ENCODE assay signal across 1 cellular context in the genomic region with DNA sequence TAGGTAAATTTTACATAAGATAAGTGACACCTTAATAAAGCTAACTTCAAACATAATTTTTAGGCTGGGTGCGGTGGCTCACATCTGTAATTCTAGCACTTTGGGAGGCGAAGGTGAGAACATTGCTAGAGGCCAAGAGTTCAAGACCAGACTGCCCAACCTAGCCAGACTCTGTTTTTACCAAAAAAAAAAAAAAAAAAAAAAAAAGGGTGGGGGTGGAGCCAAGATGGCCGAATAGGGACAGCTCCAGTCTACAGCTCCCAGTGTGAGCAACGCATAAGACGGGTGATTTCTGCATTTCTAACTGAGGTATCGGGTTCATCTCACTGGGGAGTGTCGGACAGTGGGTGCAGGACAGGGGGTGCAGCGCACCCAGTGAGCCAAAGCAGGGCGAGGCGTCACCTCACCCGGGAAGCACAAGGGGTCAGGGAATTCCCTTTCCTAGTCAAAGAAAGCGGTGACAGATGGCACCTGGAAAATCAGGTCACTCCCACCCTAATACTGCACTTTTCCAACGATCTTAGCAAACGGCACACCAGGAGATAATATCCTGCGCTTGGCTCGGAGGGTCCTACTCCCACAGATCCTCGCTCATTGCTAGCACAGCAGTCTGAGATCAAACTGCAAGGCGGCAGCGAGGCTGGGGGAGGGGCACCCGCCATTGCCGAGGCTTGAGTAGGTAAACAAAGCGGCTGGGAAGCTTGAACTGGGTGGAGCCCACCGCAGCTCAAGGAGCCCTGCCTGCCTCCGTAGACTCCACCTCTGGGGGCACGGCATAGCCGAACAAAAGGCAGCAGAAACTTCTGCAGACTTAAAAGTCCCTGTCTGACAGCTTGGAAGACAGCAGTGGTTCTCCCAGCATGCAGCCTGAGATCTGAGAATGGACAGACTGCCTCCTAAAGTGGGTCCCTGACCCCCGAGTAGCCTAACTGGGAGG.
TF ChIP-seq lines count a peak whose summit lies in the region.
"Not testable (repeated sequence)": the region's sequence is repeated elsewhere in the genome, so short reads cannot be mapped to it uniquely, and the experiment has no call there.

No MANE protein-coding gene starts in this region.

TF ChIP-seq in HepG2, 621 proteins besides CTCF, POLR2A, EP300 and RAD21 (continues in another document):
- TF ChIP-seq YY1 (IDR thresholded peaks at IDR 0.05; ENCODE audit: insufficient read depth, insufficient replicate concordance, low read depth, low read length) = peak; percentile 63
- TF ChIP-seq KDM2A (CRISPR knock-in tag; IDR thresholded peaks at IDR 0.05; ENCODE audit: borderline replicate concordance, low read depth) = 0 out of 2 replicates have a peak, but pooled peaks have one; percentile 39
- not testable (repeated sequence) for TF ChIP-seq SOX13 (IDR thresholded peaks at IDR 0.05)
- peak in 1 of 2 experiments; percentile 16; a peak in 1 of 4 replicates for TF ChIP-seq SOX13 (CRISPR knock-in tag; conservative IDR thresholded peaks at IDR 0.05 in 1 of 2, IDR thresholded peaks at IDR 0.05 in 1 of 2)
- TF ChIP-seq FOXK1 (CRISPR knock-in tag; IDR thresholded peaks at IDR 0.05; ENCODE audit: borderline replicate concordance, low read depth) = 0 out of 2 replicates have a peak, but pooled peaks have one; percentile 32
- peak; percentile 48; the same call in 1 of the 2 replicates for TF ChIP-seq SALL1 (CRISPR knock-in tag; IDR thresholded peaks at IDR 0.05)
- peak; percentile 26; the same call in 1 of the 2 replicates for TF ChIP-seq TSC22D2 (CRISPR knock-in tag; IDR thresholded peaks at IDR 0.05; ENCODE audit: borderline replicate concordance)
- 0 out of 2 replicates have a peak, but pooled peaks have one; percentile 32 for TF ChIP-seq KDM3A (CRISPR knock-in tag; IDR thresholded peaks at IDR 0.05; ENCODE audit: low read depth)
- TF ChIP-seq, protein P1, sequence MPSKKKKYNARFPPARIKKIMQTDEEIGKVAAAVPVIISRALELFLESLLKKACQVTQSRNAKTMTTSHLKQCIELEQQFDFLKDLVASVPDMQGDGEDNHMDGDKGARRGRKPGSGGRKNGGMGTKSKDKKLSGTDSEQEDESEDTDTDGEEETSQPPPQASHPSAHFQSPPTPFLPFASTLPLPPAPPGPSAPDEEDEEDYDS (CRISPR knock-in tag; IDR thresholded peaks at IDR 0.05) = 0 out of 2 replicates have a peak, but pooled peaks have one; percentile 20
- peak; percentile 20; the same call in 1 of the 2 replicates for TF ChIP-seq HNF4A (CRISPR knock-in tag; IDR thresholded peaks at IDR 0.05)
- TF ChIP-seq, protein P2, sequence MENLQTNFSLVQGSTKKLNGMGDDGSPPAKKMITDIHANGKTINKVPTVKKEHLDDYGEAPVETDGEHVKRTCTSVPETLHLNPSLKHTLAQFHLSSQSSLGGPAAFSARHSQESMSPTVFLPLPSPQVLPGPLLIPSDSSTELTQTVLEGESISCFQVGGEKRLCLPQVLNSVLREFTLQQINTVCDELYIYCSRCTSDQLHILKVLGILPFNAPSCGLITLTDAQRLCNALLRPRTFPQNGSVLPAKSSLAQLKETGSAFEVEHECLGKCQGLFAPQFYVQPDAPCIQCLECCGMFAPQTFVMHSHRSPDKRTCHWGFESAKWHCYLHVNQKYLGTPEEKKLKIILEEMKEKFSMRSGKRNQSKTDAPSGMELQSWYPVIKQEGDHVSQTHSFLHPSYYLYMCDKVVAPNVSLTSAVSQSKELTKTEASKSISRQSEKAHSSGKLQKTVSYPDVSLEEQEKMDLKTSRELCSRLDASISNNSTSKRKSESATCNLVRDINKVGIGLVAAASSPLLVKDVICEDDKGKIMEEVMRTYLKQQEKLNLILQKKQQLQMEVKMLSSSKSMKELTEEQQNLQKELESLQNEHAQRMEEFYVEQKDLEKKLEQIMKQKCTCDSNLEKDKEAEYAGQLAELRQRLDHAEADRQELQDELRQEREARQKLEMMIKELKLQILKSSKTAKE (CRISPR knock-in tag; IDR thresholded peaks at IDR 0.05; ENCODE audit: borderline replicate concordance) = 0 out of 2 replicates have a peak, but pooled peaks have one; percentile 41
- TF ChIP-seq ZMYM4 (CRISPR knock-in tag; IDR thresholded peaks at IDR 0.05) = peak; percentile 35; the same call in 1 of the 2 replicates
- TF ChIP-seq KMT2A (CRISPR knock-in tag; IDR thresholded peaks at IDR 0.05) = peak; percentile 60; the same call in 1 of the 2 replicates
- TF ChIP-seq, protein P3, sequence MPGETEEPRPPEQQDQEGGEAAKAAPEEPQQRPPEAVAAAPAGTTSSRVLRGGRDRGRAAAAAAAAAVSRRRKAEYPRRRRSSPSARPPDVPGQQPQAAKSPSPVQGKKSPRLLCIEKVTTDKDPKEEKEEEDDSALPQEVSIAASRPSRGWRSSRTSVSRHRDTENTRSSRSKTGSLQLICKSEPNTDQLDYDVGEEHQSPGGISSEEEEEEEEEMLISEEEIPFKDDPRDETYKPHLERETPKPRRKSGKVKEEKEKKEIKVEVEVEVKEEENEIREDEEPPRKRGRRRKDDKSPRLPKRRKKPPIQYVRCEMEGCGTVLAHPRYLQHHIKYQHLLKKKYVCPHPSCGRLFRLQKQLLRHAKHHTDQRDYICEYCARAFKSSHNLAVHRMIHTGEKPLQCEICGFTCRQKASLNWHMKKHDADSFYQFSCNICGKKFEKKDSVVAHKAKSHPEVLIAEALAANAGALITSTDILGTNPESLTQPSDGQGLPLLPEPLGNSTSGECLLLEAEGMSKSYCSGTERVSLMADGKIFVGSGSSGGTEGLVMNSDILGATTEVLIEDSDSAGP (CRISPR knock-in tag; IDR thresholded peaks at IDR 0.05; ENCODE audit: borderline replicate concordance) = peak; percentile 41; the same call in 1 of the 2 replicates
- peak; percentile 70; the same call in 1 of the 2 replicates for TF ChIP-seq NRL (CRISPR knock-in tag; IDR thresholded peaks at IDR 0.05; ENCODE audit: borderline replicate concordance)
- TF ChIP-seq, protein P4, sequence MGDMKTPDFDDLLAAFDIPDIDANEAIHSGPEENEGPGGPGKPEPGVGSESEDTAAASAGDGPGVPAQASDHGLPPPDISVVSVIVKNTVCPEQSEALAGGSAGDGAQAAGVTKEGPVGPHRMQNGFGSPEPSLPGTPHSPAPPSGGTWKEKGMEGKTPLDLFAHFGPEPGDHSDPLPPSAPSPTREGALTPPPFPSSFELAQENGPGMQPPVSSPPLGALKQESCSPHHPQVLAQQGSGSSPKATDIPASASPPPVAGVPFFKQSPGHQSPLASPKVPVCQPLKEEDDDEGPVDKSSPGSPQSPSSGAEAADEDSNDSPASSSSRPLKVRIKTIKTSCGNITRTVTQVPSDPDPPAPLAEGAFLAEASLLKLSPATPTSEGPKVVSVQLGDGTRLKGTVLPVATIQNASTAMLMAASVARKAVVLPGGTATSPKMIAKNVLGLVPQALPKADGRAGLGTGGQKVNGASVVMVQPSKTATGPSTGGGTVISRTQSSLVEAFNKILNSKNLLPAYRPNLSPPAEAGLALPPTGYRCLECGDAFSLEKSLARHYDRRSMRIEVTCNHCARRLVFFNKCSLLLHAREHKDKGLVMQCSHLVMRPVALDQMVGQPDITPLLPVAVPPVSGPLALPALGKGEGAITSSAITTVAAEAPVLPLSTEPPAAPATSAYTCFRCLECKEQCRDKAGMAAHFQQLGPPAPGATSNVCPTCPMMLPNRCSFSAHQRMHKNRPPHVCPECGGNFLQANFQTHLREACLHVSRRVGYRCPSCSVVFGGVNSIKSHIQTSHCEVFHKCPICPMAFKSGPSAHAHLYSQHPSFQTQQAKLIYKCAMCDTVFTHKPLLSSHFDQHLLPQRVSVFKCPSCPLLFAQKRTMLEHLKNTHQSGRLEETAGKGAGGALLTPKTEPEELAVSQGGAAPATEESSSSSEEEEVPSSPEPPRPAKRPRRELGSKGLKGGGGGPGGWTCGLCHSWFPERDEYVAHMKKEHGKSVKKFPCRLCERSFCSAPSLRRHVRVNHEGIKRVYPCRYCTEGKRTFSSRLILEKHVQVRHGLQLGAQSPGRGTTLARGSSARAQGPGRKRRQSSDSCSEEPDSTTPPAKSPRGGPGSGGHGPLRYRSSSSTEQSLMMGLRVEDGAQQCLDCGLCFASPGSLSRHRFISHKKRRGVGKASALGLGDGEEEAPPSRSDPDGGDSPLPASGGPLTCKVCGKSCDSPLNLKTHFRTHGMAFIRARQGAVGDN (CRISPR knock-in tag; IDR thresholded peaks at IDR 0.05) = peak; percentile 76
- TF ChIP-seq KLF13 (CRISPR knock-in tag; IDR thresholded peaks at IDR 0.05) = 0 out of 2 replicates have a peak, but pooled peaks have one; percentile 75
- TF ChIP-seq, protein P5, sequence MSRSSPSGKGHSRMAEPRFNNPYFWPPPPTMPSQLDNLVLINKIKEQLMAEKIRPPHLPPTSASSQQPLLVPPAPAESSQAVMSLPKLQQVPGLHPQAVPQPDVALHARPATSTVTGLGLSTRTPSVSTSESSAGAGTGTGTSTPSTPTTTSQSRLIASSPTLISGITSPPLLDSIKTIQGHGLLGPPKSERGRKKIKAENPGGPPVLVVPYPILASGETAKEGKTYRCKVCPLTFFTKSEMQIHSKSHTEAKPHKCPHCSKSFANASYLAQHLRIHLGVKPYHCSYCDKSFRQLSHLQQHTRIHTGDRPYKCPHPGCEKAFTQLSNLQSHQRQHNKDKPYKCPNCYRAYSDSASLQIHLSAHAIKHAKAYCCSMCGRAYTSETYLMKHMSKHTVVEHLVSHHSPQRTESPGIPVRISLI (CRISPR knock-in tag; IDR thresholded peaks at IDR 0.05; ENCODE audit: borderline replicate concordance) = 0 out of 2 replicates have a peak, but pooled peaks have one; percentile 10
- 0 out of 2 replicates have a peak, but pooled peaks have one; percentile 40 for TF ChIP-seq ZNF891 (CRISPR knock-in tag; IDR thresholded peaks at IDR 0.05)
- peak; percentile 72 for TF ChIP-seq HOXA3 (CRISPR knock-in tag; IDR thresholded peaks at IDR 0.05)
- TF ChIP-seq NCOA2 (CRISPR knock-in tag; IDR thresholded peaks at IDR 0.05) = 0 out of 2 replicates have a peak, but pooled peaks have one; percentile 9
- 0 out of 2 replicates have a peak, but pooled peaks have one; percentile 46 for TF ChIP-seq ZNF292 (CRISPR knock-in tag; IDR thresholded peaks at IDR 0.05; ENCODE audit: borderline replicate concordance, low read depth)
- TF ChIP-seq, protein P6, sequence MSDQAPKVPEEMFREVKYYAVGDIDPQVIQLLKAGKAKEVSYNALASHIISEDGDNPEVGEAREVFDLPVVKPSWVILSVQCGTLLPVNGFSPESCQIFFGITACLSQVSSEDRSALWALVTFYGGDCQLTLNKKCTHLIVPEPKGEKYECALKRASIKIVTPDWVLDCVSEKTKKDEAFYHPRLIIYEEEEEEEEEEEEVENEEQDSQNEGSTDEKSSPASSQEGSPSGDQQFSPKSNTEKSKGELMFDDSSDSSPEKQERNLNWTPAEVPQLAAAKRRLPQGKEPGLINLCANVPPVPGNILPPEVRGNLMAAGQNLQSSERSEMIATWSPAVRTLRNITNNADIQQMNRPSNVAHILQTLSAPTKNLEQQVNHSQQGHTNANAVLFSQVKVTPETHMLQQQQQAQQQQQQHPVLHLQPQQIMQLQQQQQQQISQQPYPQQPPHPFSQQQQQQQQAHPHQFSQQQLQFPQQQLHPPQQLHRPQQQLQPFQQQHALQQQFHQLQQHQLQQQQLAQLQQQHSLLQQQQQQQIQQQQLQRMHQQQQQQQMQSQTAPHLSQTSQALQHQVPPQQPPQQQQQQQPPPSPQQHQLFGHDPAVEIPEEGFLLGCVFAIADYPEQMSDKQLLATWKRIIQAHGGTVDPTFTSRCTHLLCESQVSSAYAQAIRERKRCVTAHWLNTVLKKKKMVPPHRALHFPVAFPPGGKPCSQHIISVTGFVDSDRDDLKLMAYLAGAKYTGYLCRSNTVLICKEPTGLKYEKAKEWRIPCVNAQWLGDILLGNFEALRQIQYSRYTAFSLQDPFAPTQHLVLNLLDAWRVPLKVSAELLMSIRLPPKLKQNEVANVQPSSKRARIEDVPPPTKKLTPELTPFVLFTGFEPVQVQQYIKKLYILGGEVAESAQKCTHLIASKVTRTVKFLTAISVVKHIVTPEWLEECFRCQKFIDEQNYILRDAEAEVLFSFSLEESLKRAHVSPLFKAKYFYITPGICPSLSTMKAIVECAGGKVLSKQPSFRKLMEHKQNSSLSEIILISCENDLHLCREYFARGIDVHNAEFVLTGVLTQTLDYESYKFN (CRISPR knock-in tag; conservative IDR thresholded peaks at IDR 0.05) = 0 out of 2 replicates have a peak, but pooled peaks have one; percentile 27
- TF ChIP-seq, protein P7, sequence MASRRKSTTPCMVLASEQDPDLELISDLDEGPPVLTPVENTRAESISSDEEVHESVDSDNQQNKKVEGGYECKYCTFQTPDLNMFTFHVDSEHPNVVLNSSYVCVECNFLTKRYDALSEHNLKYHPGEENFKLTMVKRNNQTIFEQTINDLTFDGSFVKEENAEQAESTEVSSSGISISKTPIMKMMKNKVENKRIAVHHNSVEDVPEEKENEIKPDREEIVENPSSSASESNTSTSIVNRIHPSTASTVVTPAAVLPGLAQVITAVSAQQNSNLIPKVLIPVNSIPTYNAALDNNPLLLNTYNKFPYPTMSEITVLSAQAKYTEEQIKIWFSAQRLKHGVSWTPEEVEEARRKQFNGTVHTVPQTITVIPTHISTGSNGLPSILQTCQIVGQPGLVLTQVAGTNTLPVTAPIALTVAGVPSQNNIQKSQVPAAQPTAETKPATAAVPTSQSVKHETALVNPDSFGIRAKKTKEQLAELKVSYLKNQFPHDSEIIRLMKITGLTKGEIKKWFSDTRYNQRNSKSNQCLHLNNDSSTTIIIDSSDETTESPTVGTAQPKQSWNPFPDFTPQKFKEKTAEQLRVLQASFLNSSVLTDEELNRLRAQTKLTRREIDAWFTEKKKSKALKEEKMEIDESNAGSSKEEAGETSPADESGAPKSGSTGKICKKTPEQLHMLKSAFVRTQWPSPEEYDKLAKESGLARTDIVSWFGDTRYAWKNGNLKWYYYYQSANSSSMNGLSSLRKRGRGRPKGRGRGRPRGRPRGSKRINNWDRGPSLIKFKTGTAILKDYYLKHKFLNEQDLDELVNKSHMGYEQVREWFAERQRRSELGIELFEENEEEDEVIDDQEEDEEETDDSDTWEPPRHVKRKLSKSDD (CRISPR knock-in tag; IDR thresholded peaks at IDR 0.05; ENCODE audit: low read depth) = peak; percentile 48; the same call in 1 of the 2 replicates
- TF ChIP-seq, protein P8, sequence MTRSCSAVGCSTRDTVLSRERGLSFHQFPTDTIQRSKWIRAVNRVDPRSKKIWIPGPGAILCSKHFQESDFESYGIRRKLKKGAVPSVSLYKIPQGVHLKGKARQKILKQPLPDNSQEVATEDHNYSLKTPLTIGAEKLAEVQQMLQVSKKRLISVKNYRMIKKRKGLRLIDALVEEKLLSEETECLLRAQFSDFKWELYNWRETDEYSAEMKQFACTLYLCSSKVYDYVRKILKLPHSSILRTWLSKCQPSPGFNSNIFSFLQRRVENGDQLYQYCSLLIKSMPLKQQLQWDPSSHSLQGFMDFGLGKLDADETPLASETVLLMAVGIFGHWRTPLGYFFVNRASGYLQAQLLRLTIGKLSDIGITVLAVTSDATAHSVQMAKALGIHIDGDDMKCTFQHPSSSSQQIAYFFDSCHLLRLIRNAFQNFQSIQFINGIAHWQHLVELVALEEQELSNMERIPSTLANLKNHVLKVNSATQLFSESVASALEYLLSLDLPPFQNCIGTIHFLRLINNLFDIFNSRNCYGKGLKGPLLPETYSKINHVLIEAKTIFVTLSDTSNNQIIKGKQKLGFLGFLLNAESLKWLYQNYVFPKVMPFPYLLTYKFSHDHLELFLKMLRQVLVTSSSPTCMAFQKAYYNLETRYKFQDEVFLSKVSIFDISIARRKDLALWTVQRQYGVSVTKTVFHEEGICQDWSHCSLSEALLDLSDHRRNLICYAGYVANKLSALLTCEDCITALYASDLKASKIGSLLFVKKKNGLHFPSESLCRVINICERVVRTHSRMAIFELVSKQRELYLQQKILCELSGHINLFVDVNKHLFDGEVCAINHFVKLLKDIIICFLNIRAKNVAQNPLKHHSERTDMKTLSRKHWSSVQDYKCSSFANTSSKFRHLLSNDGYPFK (CRISPR knock-in tag; IDR thresholded peaks at IDR 0.05; ENCODE audit: borderline replicate concordance) = peak; percentile 83; the same call in 1 of the 2 replicates
- TF ChIP-seq MYC (CRISPR knock-in tag; IDR thresholded peaks at IDR 0.05; ENCODE audit: borderline replicate concordance) = peak; percentile 31; the same call in 1 of the 2 replicates
- TF ChIP-seq RXRA (CRISPR knock-in tag; IDR thresholded peaks at IDR 0.05) = peak; percentile 37; the same call in 1 of the 2 replicates
- TF ChIP-seq, protein P9, sequence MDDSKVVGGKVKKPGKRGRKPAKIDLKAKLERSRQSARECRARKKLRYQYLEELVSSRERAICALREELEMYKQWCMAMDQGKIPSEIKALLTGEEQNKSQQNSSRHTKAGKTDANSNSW (CRISPR knock-in tag; IDR thresholded peaks at IDR 0.05; ENCODE audit: borderline replicate concordance) = 0 out of 2 replicates have a peak, but pooled peaks have one; percentile 38
